23 cellular contexts compared by ENCODE assay signal in genomic region chr17:20084621-20085282, GRCh38.
DNase-seq lines count a peak whose midpoint lies in the region; ATAC-seq, FAIRE-seq and TF ChIP-seq lines count a peak whose summit lies in the region.
"Had no signal": no experiment of that assay in that cellular context is flagged by ENCODE, and none has a peak within 500 bp of the region (broad histone marks: within the 10 kb centered on the region; RNA-seq: fewer than 3 reads in every experiment).

No MANE protein-coding gene starts in this region.

- POLR2A ChIA-PET in HepG2 (lab: Yijun Ruan, JAX), result no interaction called here

- H3K36me3 ChIP-seq in KMS-11 (ENCODE audit: insufficient read depth) (no peaks in the 10 kb centered on the region), HepG2 (replicated peaks in 1 of 2; ENCODE audit: control insufficient read depth in 1 of 2, insufficient read depth in 2 of 2, low read length in 2 of 2) (no peaks in the 10 kb centered on the region)
- H3K36me3 ChIP-seq: ovary had no signal

- TF ChIP-seq CTCF in KMS-11 (conservative IDR thresholded peaks at IDR 0.05; ENCODE audit: low read depth, low read length) (no peak), brain (conservative IDR thresholded peaks at IDR 0.05) (no peak), HepG2 (CRISPR knock-in tag; IDR thresholded peaks at IDR 0.05) (no peak)

- TF ChIP-seq EP300 in HepG2 (IDR thresholded peaks at IDR 0.05; ENCODE audit: low read depth in 2 of 2, low read length in 2 of 2) (no peak), HepG2 (CRISPR knock-in tag; IDR thresholded peaks at IDR 0.05; ENCODE audit: borderline replicate concordance) (no peak)

- no peaks in the 10 kb centered on the region for H3K9me3 ChIP-seq in HepG2 (ENCODE audit: low read length)
- H3K9me3 ChIP-seq: ovary had no signal

- TF ChIP-seq RAD21 in HepG2 (CRISPR knock-in tag; IDR thresholded peaks at IDR 0.05), result no peak

- no peaks in the 10 kb centered on the region for H3K27me3 ChIP-seq in KMS-11 (ENCODE audit: insufficient read depth, low read depth)
- H3K27me3 ChIP-seq in HepG2 (ENCODE audit: control insufficient read depth in 1 of 2, insufficient read depth in 2 of 2, low read length in 2 of 2), result peaks cover 2 to 27% of the 10 kb centered on the region in 2 experiments; a peak in 4 of 5 replicates
- H3K27me3 ChIP-seq: ovary had no signal

- in situ Hi-C loops in HepG2 (cut with HindIII; ENCODE audit: extremely low pct_ligation_motif_present, low pct_unique_long_range_greater_than_20kb), result no loop called here

- no peak overlapping the region for H3K9ac ChIP-seq in KMS-11
- no peak overlapping the region for H3K9ac ChIP-seq in HepG2 (ENCODE audit: insufficient read depth, low read depth, low read length)

- peak; percentile 61; the same call in 1 of the 3 replicates for ATAC-seq in HepG2
- no peak for ATAC-seq in activated CD8-positive, alpha-beta memory T cell treated with anti-CD3 and anti-CD28 coated beads, Interleukin-2, amount 10 ng/mL, durations not matched to agents 7 days and 5 days
- ATAC-seq: right cardiac atrium; stimulated activated naive CD8-positive, alpha-beta T cell treated with anti-CD3 and anti-CD28 coated beads, Interleukin-15, Interleukin-2, amounts not matched to agents 100 U/mL and 50 U/mL, for 24 hours had no signal

- H3K79me2 ChIP-seq in KMS-11 (ENCODE audit: insufficient read depth, low read depth) (no peaks in the 10 kb centered on the region), HepG2 (ENCODE audit: insufficient read depth, low read length) (no peaks in the 10 kb centered on the region)

- DNase-seq in HepG2 (ENCODE audit: low spot score) (no peak), NCI-H1694 treated with DMSO at 0.1 percent for 48 hours (lab: John Stamatoyannopoulos, UW) (no peak), iPS-NIHi11 (ENCODE audit: low spot score) (no peak)
- no peak for DNase-seq in activated CD4-positive, CD25-positive, alpha-beta regulatory T cell treated with anti-CD3 and anti-CD28 coated beads, Interleukin-2, amount 50 U/mL, for 72 hours
- DNase-seq in activated CD8-positive, alpha-beta memory T cell treated with anti-CD3 and anti-CD28 coated beads, Interleukin-2, amount 10 ng/mL, durations not matched to agents 7 days and 5 days, result no peak
- DNase-seq: activated CD4-positive, alpha-beta memory T cell treated with anti-CD3 and anti-CD28 coated beads for 36 hours; activated CD4-positive, CD25-positive, alpha-beta regulatory T cell; activated effector memory CD4-positive, alpha-beta T cell treated with Interleukin-2 at 50 U/mL for 16 hours; activated naive CD8-positive, alpha-beta T cell treated with anti-CD3 and anti-CD28 coated beads for 36 hours; CD4-positive, alpha-beta memory T cell; kidney glomerular epithelial cell; mesenchymal stem cell; naive B cell; NCI-H1417; NCI-H2081 treated with DMSO at 0.1 percent for 48 hours; PC-9; right cardiac atrium; stimulated activated naive CD8-positive, alpha-beta T cell treated with anti-CD3 and anti-CD28 coated beads, Interleukin-15, Interleukin-2, amounts not matched to agents 100 U/mL and 50 U/mL, for 24 hours had no signal

- H3K4me3 ChIP-seq in KMS-11 (IDR thresholded peaks at IDR 0.05; ENCODE audit: insufficient read depth, low read depth, low read length), result no peak overlapping the region
- no peak overlapping the region for H3K4me3 ChIP-seq in HepG2 (replicated peaks in 1 of 3; ENCODE audit: insufficient read depth in 1 of 3, low read depth in 2 of 3, low read length in 3 of 3)
- H3K4me3 ChIP-seq: ovary, PC-9 had no signal

- H3K4me1 ChIP-seq in KMS-11 (ENCODE audit: low read depth, poor library complexity, severe bottlenecking) (peaks cover 41% of the 10 kb centered on the region), HepG2 (ENCODE audit: insufficient read depth, low read length) (no peaks in the 10 kb centered on the region)

- no peaks in the 10 kb centered on the region for H3K36me3 Mint-ChIP-seq in brain
- no peaks in the 10 kb centered on the region for H3K36me3 Mint-ChIP-seq in activated CD8-positive, alpha-beta memory T cell treated with anti-CD3 and anti-CD28 coated beads, Interleukin-2, amount 10 ng/mL, durations not matched to agents 7 days and 5 days
- H3K36me3 Mint-ChIP-seq: activated CD4-positive, alpha-beta memory T cell treated with anti-CD3 and anti-CD28 coated beads for 36 hours; activated naive CD8-positive, alpha-beta T cell treated with anti-CD3 and anti-CD28 coated beads for 36 hours; CD4-positive, alpha-beta memory T cell; type B pancreatic cell had no signal

- BruUV-seq in HepG2 (replicated peaks; lab: Mats Ljungman, UMichigan), result no TSS peak

- no peaks in the 10 kb centered on the region for H3K27me3 Mint-ChIP-seq in brain
- H3K27me3 Mint-ChIP-seq in activated CD8-positive, alpha-beta memory T cell treated with anti-CD3 and anti-CD28 coated beads, Interleukin-2, amount 10 ng/mL, durations not matched to agents 7 days and 5 days, result no peaks in the 10 kb centered on the region
- H3K27me3 Mint-ChIP-seq: activated CD4-positive, alpha-beta memory T cell treated with anti-CD3 and anti-CD28 coated beads for 36 hours had no signal

- H3K9me3 Mint-ChIP-seq in brain, result no peaks in the 10 kb centered on the region
- H3K9me3 Mint-ChIP-seq in activated CD8-positive, alpha-beta memory T cell treated with anti-CD3 and anti-CD28 coated beads, Interleukin-2, amount 10 ng/mL, durations not matched to agents 7 days and 5 days (ENCODE audit: low read depth), result no peaks in the 10 kb centered on the region
- H3K9me3 Mint-ChIP-seq: activated CD4-positive, alpha-beta memory T cell treated with anti-CD3 and anti-CD28 coated beads for 36 hours; activated naive CD8-positive, alpha-beta T cell treated with anti-CD3 and anti-CD28 coated beads for 36 hours; naive B cell had no signal

- no peak for FAIRE-seq in HepG2 (lab: Jason Lieb, UNC)

- CTCF ChIA-PET in HepG2 (lab: Yijun Ruan, JAX; ENCODE audit: low intra/inter-chr PET ratio, low total read pairs), result no interaction called here
- CTCF ChIA-PET in activated CD8-positive, alpha-beta memory T cell treated with anti-CD3 and anti-CD28 coated beads, Interleukin-2, amount 10 ng/mL, durations not matched to agents 7 days and 5 days (lab: Charles Lee), result no interaction called here

- intact Hi-C loops in HepG2 (cut with micrococcal nuclease; ENCODE audit: unreplicated experiment), result no loop called here

- no peak for TF ChIP-seq POLR2A in HepG2 (IDR thresholded peaks at IDR 0.05; ENCODE audit: insufficient read depth in 1 of 2, low read depth in 2 of 2, low read length in 2 of 2)

- peak overlapping the region; percentile 29 to 94 (median 82) for H3K27ac Mint-ChIP-seq in brain
- H3K27ac Mint-ChIP-seq in activated CD8-positive, alpha-beta memory T cell treated with anti-CD3 and anti-CD28 coated beads, Interleukin-2, amount 10 ng/mL, durations not matched to agents 7 days and 5 days, result no peak overlapping the region
- H3K27ac Mint-ChIP-seq: activated CD4-positive, alpha-beta memory T cell treated with anti-CD3 and anti-CD28 coated beads for 36 hours; activated naive CD8-positive, alpha-beta T cell treated with anti-CD3 and anti-CD28 coated beads for 36 hours; CD4-positive, alpha-beta memory T cell; naive B cell; type B pancreatic cell had no signal

- H3K27ac ChIP-seq in KMS-11 (peak overlapping the region; percentile 40), HepG2 (ENCODE audit: extremely low read length, insufficient read depth, low read length) (no peak overlapping the region), temporal lobe (ENCODE audit: low read depth, low read length) (peak overlapping the region; percentile 58)
- H3K27ac ChIP-seq: ovary, PC-9 had no signal

- H2AFZ ChIP-seq in KMS-11 (ENCODE audit: low read depth) (no peak overlapping the region), HepG2 (ENCODE audit: low read length) (no peak overlapping the region)
- H2AFZ ChIP-seq: PC-9 had no signal

- peak overlapping the region in 2 of 5 experiments; percentile 6 to 24 for H3K4me3 Mint-ChIP-seq in brain
- no peak overlapping the region for H3K4me3 Mint-ChIP-seq in activated CD8-positive, alpha-beta memory T cell treated with anti-CD3 and anti-CD28 coated beads, Interleukin-2, amount 10 ng/mL, durations not matched to agents 7 days and 5 days
- H3K4me3 Mint-ChIP-seq: activated CD4-positive, alpha-beta memory T cell treated with anti-CD3 and anti-CD28 coated beads for 36 hours; activated naive CD8-positive, alpha-beta T cell treated with anti-CD3 and anti-CD28 coated beads for 36 hours; CD4-positive, alpha-beta memory T cell; naive B cell; type B pancreatic cell had no signal

- H4K20me1 ChIP-seq in KMS-11 (ENCODE audit: insufficient read depth) (no peaks in the 10 kb centered on the region), HepG2 (ENCODE audit: insufficient read depth, low read length) (no peaks in the 10 kb centered on the region)

- peaks cover 35% of the 10 kb centered on the region for H3K4me1 Mint-ChIP-seq in brain
- H3K4me1 Mint-ChIP-seq in activated CD8-positive, alpha-beta memory T cell treated with anti-CD3 and anti-CD28 coated beads, Interleukin-2, amount 10 ng/mL, durations not matched to agents 7 days and 5 days, result peaks cover 3% of the 10 kb centered on the region
- H3K4me1 Mint-ChIP-seq: activated naive CD8-positive, alpha-beta T cell treated with anti-CD3 and anti-CD28 coated beads for 36 hours had no signal

- H3K4me2 ChIP-seq in KMS-11 (peak overlapping the region; percentile 71), HepG2 (ENCODE audit: low read depth, low read length) (no peak overlapping the region)
- H3K4me2 ChIP-seq: PC-9 had no signal

- 0% methylated on average over 1 of the region's 1 CpG for WGBS in HepG2 (ENCODE audit: low lambda C conversion rate)

TF ChIP-seq in HepG2, 621 proteins besides CTCF, POLR2A, EP300 and RAD21:
- TF ChIP-seq HNRNPUL1 (IDR thresholded peaks at IDR 0.05; ENCODE audit: low read depth, low read length), result no peak
- peak; percentile 37; the same call in 1 of the 2 replicates for TF ChIP-seq HNF4A (CRISPR knock-in tag; IDR thresholded peaks at IDR 0.05)
